In the genomic region with DNA sequence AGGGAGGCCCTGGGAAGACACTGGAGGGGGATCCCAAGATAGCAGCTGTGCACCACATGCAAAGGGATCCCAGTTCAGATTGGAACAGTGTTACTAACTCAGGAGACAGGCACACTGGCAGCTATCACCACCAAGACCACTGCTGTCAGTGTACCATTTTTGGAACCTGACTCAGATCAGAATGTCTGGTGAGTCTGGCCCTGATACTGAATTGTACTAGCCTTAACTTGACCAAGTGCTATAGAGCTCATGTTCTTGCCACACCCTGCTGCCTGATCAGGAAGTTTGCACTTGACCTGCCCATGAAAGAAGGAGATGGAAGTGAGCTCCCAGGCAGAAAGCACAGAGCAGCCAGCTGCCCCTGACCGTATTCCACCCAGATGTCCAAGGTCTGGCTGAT, we compare ENCODE assay signal across 19 cellular contexts. TPM values are rescaled to one million over a fixed set of nuclear protein-coding genes. Genes with fewer than 3 reads are reported as not detected.
DNase-seq lines count a peak whose midpoint lies in the region; ATAC-seq and TF ChIP-seq lines count a peak whose summit lies in the region.
"Had no signal": no experiment of that assay in that cellular context is flagged by ENCODE, and none has a peak within 500 bp of the region (broad histone marks: within the 10 kb centered on the region; RNA-seq: fewer than 3 reads in every experiment).

No MANE protein-coding gene starts in this region.

- no peak overlapping the region for H3K27ac ChIP-seq in neuronal stem cell (replicated peaks; ENCODE audit: low read length)
- H3K27ac ChIP-seq: A549, GM23248 had no signal

- H3K4ac ChIP-seq in neuronal stem cell (ENCODE audit: low read length): no peak overlapping the region

- H3K4me1 Mint-ChIP-seq in WTC11: peaks cover 6% of the 10 kb centered on the region

- H2BK15ac ChIP-seq in neuronal stem cell (ENCODE audit: low read length): no peak overlapping the region

- H3K23ac ChIP-seq in neuronal stem cell (ENCODE audit: low read depth, low read length, poor library complexity): peak overlapping the region; percentile 51

- H3K27ac Mint-ChIP-seq in WTC11: no peak overlapping the region
- H3K27ac Mint-ChIP-seq: CD4-positive, CD25-positive, alpha-beta regulatory T cell had no signal

- no peak overlapping the region for H3K9ac ChIP-seq in neuronal stem cell (ENCODE audit: low read depth, low read length, poor library complexity)
- H3K9ac ChIP-seq: GM23248 had no signal

- no peaks in the 10 kb centered on the region for H3K9me3 Mint-ChIP-seq in WTC11

- no peak overlapping the region for H2AK5ac ChIP-seq in neuronal stem cell (ENCODE audit: low read depth, low read length)

- no peak overlapping the region for H3K18ac ChIP-seq in neuronal stem cell (ENCODE audit: low read length)

- no CpG with 5 or more reads among the region's 1 CpG for WGBS in neuronal stem cell (ENCODE audit: extremely low coverage in 2 of 2, insufficient read length in 2 of 2, insufficient replicate concordance in 1 of 2), 2 donors

- H2BK120ac ChIP-seq in neuronal stem cell (ENCODE audit: low read depth, low read length): no peak overlapping the region

- no peaks in the 10 kb centered on the region for H3K36me3 ChIP-seq in neuronal stem cell (replicated peaks in 1 of 2; ENCODE audit: control insufficient read depth in 2 of 2, insufficient read depth in 2 of 2, low read length in 2 of 2)

- H3K4me2 ChIP-seq in neuronal stem cell (ENCODE audit: insufficient read depth, low read length, poor library complexity, severe bottlenecking): no peak overlapping the region
- H3K4me2 ChIP-seq: A549 had no signal

- intact Hi-C loops in left ventricle myocardium superior (cut with micrococcal nuclease) (no loop called here), cardiac septum (cut with DNase I) (no loop called here)

- POLR2A ChIA-PET in WTC11 (lab: Charles Lee): no interaction called here

- no peak overlapping the region for H4K91ac ChIP-seq in neuronal stem cell (ENCODE audit: low read depth, low read length, poor library complexity)

- H2BK12ac ChIP-seq in neuronal stem cell (ENCODE audit: low read length): no peak overlapping the region

- no peaks in the 10 kb centered on the region for H3K9me3 ChIP-seq in neuronal stem cell (replicated peaks in 1 of 2; ENCODE audit: control insufficient read depth in 2 of 2, insufficient read depth in 1 of 2, low read depth in 1 of 2, low read length in 2 of 2)
- H3K9me3 ChIP-seq: A549 had no signal

- peaks cover 1% of the 10 kb centered on the region for H3K79me1 ChIP-seq in neuronal stem cell (ENCODE audit: low read depth, low read length)

- no peak overlapping the region for H3K14ac ChIP-seq in neuronal stem cell (ENCODE audit: low read length)

- CTCF ChIA-PET in WTC11 (lab: Charles Lee): interaction anchor here (2.9 kb wide), 1 partner anchor 15 kb away, joined by 24 read pairs; no protein-coding TSS in a partner anchor

- peaks cover 76% of the 10 kb centered on the region for H3K27me3 Mint-ChIP-seq in WTC11 (ENCODE audit: low read depth)

- no peak overlapping the region for H4K8ac ChIP-seq in neuronal stem cell (ENCODE audit: low read depth, low read length)

- H3K36me3 Mint-ChIP-seq in WTC11: no peaks in the 10 kb centered on the region
- H3K36me3 Mint-ChIP-seq: CD4-positive, CD25-positive, alpha-beta regulatory T cell had no signal

- no peak overlapping the region for H3K4me3 Mint-ChIP-seq in WTC11
- H3K4me3 Mint-ChIP-seq: CD4-positive, CD25-positive, alpha-beta regulatory T cell had no signal

- peaks cover 0 to 2% of the 10 kb centered on the region in 2 donors for H3K4me1 ChIP-seq in neuronal stem cell (ENCODE audit: control insufficient read depth in 2 of 2, insufficient read depth in 1 of 2, low read depth in 1 of 2, low read length in 2 of 2)
- H3K4me1 ChIP-seq: A549 had no signal

- peaks cover 5 to 56% (median 39%) of the 10 kb centered on the region in 3 experiments for H3K27me3 ChIP-seq in neuronal stem cell (ENCODE audit: control insufficient read depth in 3 of 3, insufficient read depth in 3 of 3, low read depth in 1 of 3, low read length in 3 of 3)

- H3K4me3 ChIP-seq in epithelial cell of esophagus (ENCODE audit: low read length) (no peak overlapping the region), neuronal stem cell (ENCODE audit: low read length in 2 of 2) (no peak overlapping the region)
- H3K4me3 ChIP-seq: A549, GM23248 had no signal

- no peak overlapping the region for H2BK5ac ChIP-seq in neuronal stem cell (ENCODE audit: low read length)

- H2AFZ ChIP-seq in neuronal stem cell (ENCODE audit: low read length): no peak overlapping the region
- H2AFZ ChIP-seq: GM23248 had no signal

- DNase-seq in left ventricle myocardium superior: no peak
- DNase-seq in cardiac septum (ENCODE audit: low spot score): no peak
- DNase-seq in epithelial cell of esophagus (ENCODE audit: low read depth): peak; percentile 89
- no peak for DNase-seq in neuronal stem cell (ENCODE audit: low spot score)
- no peak for DNase-seq in WTC11 (ENCODE audit: low spot score)
- no peak for DNase-seq in EL
- DNase-seq: Calu3; CD4-positive, CD25-positive, alpha-beta regulatory T cell; GM23248; NCI-H1048; NCI-H2107; NCI-H226; NCI-H69; NK-92 treated with Interleukin-12 subunit alpha and Interleukin-12 subunit beta, amount 100 ng/mL, for 24 hours; PC-3 had no signal

- TF ChIP-seq CTCF in epithelial cell of esophagus (IDR thresholded peaks at IDR 0.05; ENCODE audit: insufficient read depth, low read depth, low read length, missing control alignments): no peak
- no peak for TF ChIP-seq CTCF in WTC11 (IDR thresholded peaks at IDR 0.05)

- ATAC-seq in left ventricle myocardium superior (peak; percentile 66), WTC11 (no peak), HG03108 (IDR thresholded peaks at IDR 0.05; ENCODE audit: unreplicated experiment) (no peak)
- ATAC-seq: A549, PC-3 had no signal

TF ChIP-seq in WTC11, 78 proteins besides CTCF, POLR2A, EP300 and RAD21 (continues in another document):
- TF ChIP-seq ETV6 (CRISPR knock-in tag; IDR thresholded peaks at IDR 0.05) (no peak), ATF1 (CRISPR knock-in tag; IDR thresholded peaks at IDR 0.05) (no peak), JUN (CRISPR knock-in tag; IDR thresholded peaks at IDR 0.05) (no peak), RORB (CRISPR knock-in tag; IDR thresholded peaks at IDR 0.05) (no peak)
- TF ChIP-seq, protein P1, sequence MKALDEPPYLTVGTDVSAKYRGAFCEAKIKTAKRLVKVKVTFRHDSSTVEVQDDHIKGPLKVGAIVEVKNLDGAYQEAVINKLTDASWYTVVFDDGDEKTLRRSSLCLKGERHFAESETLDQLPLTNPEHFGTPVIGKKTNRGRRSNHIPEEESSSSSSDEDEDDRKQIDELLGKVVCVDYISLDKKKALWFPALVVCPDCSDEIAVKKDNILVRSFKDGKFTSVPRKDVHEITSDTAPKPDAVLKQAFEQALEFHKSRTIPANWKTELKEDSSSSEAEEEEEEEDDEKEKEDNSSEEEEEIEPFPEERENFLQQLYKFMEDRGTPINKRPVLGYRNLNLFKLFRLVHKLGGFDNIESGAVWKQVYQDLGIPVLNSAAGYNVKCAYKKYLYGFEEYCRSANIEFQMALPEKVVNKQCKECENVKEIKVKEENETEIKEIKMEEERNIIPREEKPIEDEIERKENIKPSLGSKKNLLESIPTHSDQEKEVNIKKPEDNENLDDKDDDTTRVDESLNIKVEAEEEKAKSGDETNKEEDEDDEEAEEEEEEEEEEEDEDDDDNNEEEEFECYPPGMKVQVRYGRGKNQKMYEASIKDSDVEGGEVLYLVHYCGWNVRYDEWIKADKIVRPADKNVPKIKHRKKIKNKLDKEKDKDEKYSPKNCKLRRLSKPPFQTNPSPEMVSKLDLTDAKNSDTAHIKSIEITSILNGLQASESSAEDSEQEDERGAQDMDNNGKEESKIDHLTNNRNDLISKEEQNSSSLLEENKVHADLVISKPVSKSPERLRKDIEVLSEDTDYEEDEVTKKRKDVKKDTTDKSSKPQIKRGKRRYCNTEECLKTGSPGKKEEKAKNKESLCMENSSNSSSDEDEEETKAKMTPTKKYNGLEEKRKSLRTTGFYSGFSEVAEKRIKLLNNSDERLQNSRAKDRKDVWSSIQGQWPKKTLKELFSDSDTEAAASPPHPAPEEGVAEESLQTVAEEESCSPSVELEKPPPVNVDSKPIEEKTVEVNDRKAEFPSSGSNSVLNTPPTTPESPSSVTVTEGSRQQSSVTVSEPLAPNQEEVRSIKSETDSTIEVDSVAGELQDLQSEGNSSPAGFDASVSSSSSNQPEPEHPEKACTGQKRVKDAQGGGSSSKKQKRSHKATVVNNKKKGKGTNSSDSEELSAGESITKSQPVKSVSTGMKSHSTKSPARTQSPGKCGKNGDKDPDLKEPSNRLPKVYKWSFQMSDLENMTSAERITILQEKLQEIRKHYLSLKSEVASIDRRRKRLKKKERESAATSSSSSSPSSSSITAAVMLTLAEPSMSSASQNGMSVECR (CRISPR knock-in tag; IDR thresholded peaks at IDR 0.05; ENCODE audit: borderline replicate concordance): no peak
- TF ChIP-seq, protein P2, sequence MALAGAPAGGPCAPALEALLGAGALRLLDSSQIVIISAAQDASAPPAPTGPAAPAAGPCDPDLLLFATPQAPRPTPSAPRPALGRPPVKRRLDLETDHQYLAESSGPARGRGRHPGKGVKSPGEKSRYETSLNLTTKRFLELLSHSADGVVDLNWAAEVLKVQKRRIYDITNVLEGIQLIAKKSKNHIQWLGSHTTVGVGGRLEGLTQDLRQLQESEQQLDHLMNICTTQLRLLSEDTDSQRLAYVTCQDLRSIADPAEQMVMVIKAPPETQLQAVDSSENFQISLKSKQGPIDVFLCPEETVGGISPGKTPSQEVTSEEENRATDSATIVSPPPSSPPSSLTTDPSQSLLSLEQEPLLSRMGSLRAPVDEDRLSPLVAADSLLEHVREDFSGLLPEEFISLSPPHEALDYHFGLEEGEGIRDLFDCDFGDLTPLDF (CRISPR knock-in tag; IDR thresholded peaks at IDR 0.05): no peak

RNA-seq across cellular contexts. Expression of a gene that starts 4.8 kb away (rescaled TPM):
- total RNA-seq in left ventricle myocardium superior (1.6 TPM), cardiac septum (2.4 TPM), WTC11 (2021) (0.92 to 1.5 TPM (median 1.2 TPM) in 3 replicates)
- polyA plus RNA-seq in neuronal stem cell (2013, experiment 1 of 2): 1.2 TPM
- 1.4 TPM for polyA plus RNA-seq in neuronal stem cell (2013, experiment 2 of 2)
- total RNA-seq: Calu3, GM23248, HT1080, M059J had no signal
- polyA plus RNA-seq: GM23248 had no signal

RNA-seq across cellular contexts. Expression of a gene that starts 22.6 kb away (rescaled TPM):
- total RNA-seq in left ventricle myocardium superior (36.0 TPM), cardiac septum (35.1 TPM), WTC11 (2021) (51.5 to 66.1 TPM (median 56.2 TPM) in 3 replicates)
- polyA plus RNA-seq in neuronal stem cell (2013, experiment 1 of 2): 28.9 TPM
- 28.7 TPM for polyA plus RNA-seq in neuronal stem cell (2013, experiment 2 of 2)

RNA-seq across cellular contexts. Expression of a gene that starts 43.5 kb away (rescaled TPM):
- 20.7 TPM for total RNA-seq in left ventricle myocardium superior
- total RNA-seq in cardiac septum: 22.2 TPM
- 39.6 TPM for polyA plus RNA-seq in neuronal stem cell (2013, experiment 1 of 2)
- 38.1 TPM for polyA plus RNA-seq in neuronal stem cell (2013, experiment 2 of 2)
- 42.8 to 54.2 TPM (median 44.1 TPM) in 3 replicates for total RNA-seq in WTC11 (2021)
